ENCODE assay signal across 34 cellular contexts in the genomic region with DNA sequence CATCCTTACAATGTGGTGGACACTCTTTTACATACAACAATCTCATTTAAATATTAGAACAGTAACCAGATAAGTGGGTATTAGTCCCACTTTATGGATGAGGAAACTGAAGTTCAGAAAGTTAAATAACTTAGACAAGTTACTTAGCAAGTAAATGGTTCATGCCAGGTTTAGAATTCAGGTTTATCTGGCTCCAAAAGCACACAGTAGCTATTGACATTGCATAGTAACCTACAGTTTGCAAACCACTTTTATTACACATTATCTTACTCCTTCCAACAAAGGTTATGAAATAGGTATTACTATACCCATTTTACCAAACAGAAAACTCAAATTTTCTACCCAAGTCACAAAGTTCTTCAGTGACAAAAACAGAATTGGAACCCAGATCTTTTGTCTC. TPM values are rescaled to one million over a fixed set of nuclear protein-coding genes. Genes with fewer than 3 reads are reported as not detected.
DNase-seq lines count a peak whose midpoint lies in the region; ATAC-seq and TF ChIP-seq lines count a peak whose summit lies in the region.
"Had no signal": no experiment of that assay in that cellular context is flagged by ENCODE, and none has a peak within 500 bp of the region (broad histone marks: within the 10 kb centered on the region; RNA-seq: fewer than 3 reads in every experiment).

No MANE protein-coding gene starts in this region.

- H3K27ac ChIP-seq in HEK293 (ENCODE audit: extremely low read depth, low read depth, low read length) (no peak overlapping the region), VCaP (peak overlapping the region; percentile 46)
- H3K27ac ChIP-seq: 22Rv1; A549; BLaER1; BLaER1 treated with 17β-estradiol and CSF1 and Interleukin-3, amounts not matched to agents 10 nM and 100 nM; C4-2B had no signal

- H3K4me3 Mint-ChIP-seq in natural killer cell (no peak overlapping the region), nephron progenitor cell (no peak overlapping the region)
- H3K4me3 Mint-ChIP-seq: B cell; CD14-positive monocyte; CD4-positive, alpha-beta memory T cell; CD4-positive, alpha-beta T cell; CD4-positive, CD25-positive, alpha-beta regulatory T cell; CD8-positive, alpha-beta memory T cell; CD8-positive, alpha-beta T cell had no signal

- H3K9me3 Mint-ChIP-seq in natural killer cell (no peaks in the 10 kb centered on the region), nephron progenitor cell (peaks cover 13% of the 10 kb centered on the region)
- H3K9me3 Mint-ChIP-seq: CD4-positive, alpha-beta T cell; CD8-positive, alpha-beta T cell had no signal

- H3K36me3 Mint-ChIP-seq in natural killer cell (no peaks in the 10 kb centered on the region), nephron progenitor cell (ENCODE audit: low read depth) (no peaks in the 10 kb centered on the region)
- H3K36me3 Mint-ChIP-seq: CD14-positive monocyte; CD4-positive, alpha-beta memory T cell; CD4-positive, CD25-positive, alpha-beta regulatory T cell; CD8-positive, alpha-beta T cell had no signal

- H3K9me3 ChIP-seq in HEK293 (ENCODE audit: control insufficient read depth, insufficient read depth, low read depth, low read length) = no peaks in the 10 kb centered on the region
- H3K9me3 ChIP-seq: A549, BE2C, BLaER1, Caco-2 had no signal

- H3K4me3 ChIP-seq in HEK293 (ENCODE audit: low read depth, low read length) (no peak overlapping the region), LNCaP clone FGC (ENCODE audit: low read depth, low read length) (no peak overlapping the region)
- H3K4me3 ChIP-seq: A549; BLaER1; BLaER1 treated with 17β-estradiol and CSF1 and Interleukin-3, amounts not matched to agents 10 nM and 100 nM had no signal

- 0 out of 2 replicates have a peak, but pooled peaks cover 2% of the 10 kb centered on the region for H3K4me1 ChIP-seq in HEK293 (ENCODE audit: control insufficient read depth, insufficient read depth, low read length)
- H3K4me1 ChIP-seq: A549; BE2C; BLaER1; BLaER1 treated with 17β-estradiol and CSF1 and Interleukin-3, amounts not matched to agents 10 nM and 100 nM; Caco-2 had no signal

- H3K27me3 Mint-ChIP-seq in natural killer cell (ENCODE audit: low read depth in 2 of 2) (peaks cover 26 to 59% of the 10 kb centered on the region in 2 donors), nephron progenitor cell (ENCODE audit: low read depth, poor library complexity) (peaks cover 100% of the 10 kb centered on the region)

- TF ChIP-seq CTCF in HEK293 (tag by site-specific recombination; IDR thresholded peaks at IDR 0.05) = no peak
- no peak for TF ChIP-seq CTCF in LNCaP clone FGC (IDR thresholded peaks at IDR 0.05; ENCODE audit: control insufficient read depth, extremely low read depth, insufficient read depth)
- TF ChIP-seq CTCF in VCaP (conservative IDR thresholded peaks at IDR 0.05) = no peak
- no peak for TF ChIP-seq CTCF in natural killer cell (IDR thresholded peaks at IDR 0.05)
- no peak for TF ChIP-seq CTCF in nephron progenitor cell (IDR thresholded peaks at IDR 0.05)

- POLR2A ChIA-PET in HEK293 (lab: Yijun Ruan, JAX) = no interaction called here

- intact Hi-C loops in natural killer cell (cut with micrococcal nuclease) = no loop called here

- ATAC-seq in natural killer cell = no peak
- ATAC-seq: A549; CD8-positive, alpha-beta T cell had no signal

- CTCF ChIA-PET in HEK293 (lab: Yijun Ruan, JAX) = interaction anchor here (1.1 kb wide), 1 partner anchor 100 kb away, joined by 3 read pairs; no protein-coding TSS in a partner anchor

- H3K36me3 ChIP-seq in HEK293 (ENCODE audit: control insufficient read depth in 2 of 2, insufficient read depth in 1 of 2, low read length in 2 of 2) = no peaks in the 10 kb centered on the region
- H3K36me3 ChIP-seq: BE2C; BLaER1; BLaER1 treated with 17β-estradiol and CSF1 and Interleukin-3, amounts not matched to agents 10 nM and 100 nM had no signal

- H3K4me1 Mint-ChIP-seq in natural killer cell (no peaks in the 10 kb centered on the region), nephron progenitor cell (no peaks in the 10 kb centered on the region)
- H3K4me1 Mint-ChIP-seq: B cell; CD14-positive monocyte; CD4-positive, alpha-beta memory T cell; CD4-positive, CD25-positive, alpha-beta regulatory T cell; CD8-positive, alpha-beta memory T cell had no signal

- in situ Hi-C loops in KBM-7 (cut with MboI; ENCODE audit: low pct_unique_long_range_greater_than_20kb, low sequenced_read_pairs) = no loop called here

- DNase-seq in LNCaP clone FGC (ENCODE audit: low read depth) (peak; percentile 64), natural killer cell (no peak), KBM-7 (no peak), nephron progenitor cell (no peak)
- DNase-seq: 8988T; ACHN; AML-193; BE2C; C1 segment of cervical spinal cord; Caco-2; Calu3; CD4-positive, alpha-beta memory T cell; CD4-positive, alpha-beta T cell; CD4-positive, CD25-positive, alpha-beta regulatory T cell; CD8-positive, alpha-beta memory T cell; CD8-positive, alpha-beta T cell; COR-L47; DMS 273 treated with DMSO at 0.1 percent for 48 hours; DMS153; DMS53; DMS79; DMS79 treated with DMSO at 0.1 percent for 48 hours; DND-41; EL had no signal

- H3K27ac Mint-ChIP-seq in natural killer cell (no peak overlapping the region), nephron progenitor cell (no peak overlapping the region)
- H3K27ac Mint-ChIP-seq: B cell; CD14-positive monocyte; CD4-positive, alpha-beta memory T cell; CD4-positive, alpha-beta T cell; CD4-positive, CD25-positive, alpha-beta regulatory T cell; CD8-positive, alpha-beta memory T cell; CD8-positive, alpha-beta T cell had no signal

TF ChIP-seq in HEK293, 187 proteins besides CTCF, POLR2A, EP300 and RAD21:
- 0 out of 2 replicates have a peak, but pooled peaks have one; percentile 21 for TF ChIP-seq ZNF664 (tag by site-specific recombination; IDR thresholded peaks at IDR 0.05)
- TF ChIP-seq, protein P1, sequence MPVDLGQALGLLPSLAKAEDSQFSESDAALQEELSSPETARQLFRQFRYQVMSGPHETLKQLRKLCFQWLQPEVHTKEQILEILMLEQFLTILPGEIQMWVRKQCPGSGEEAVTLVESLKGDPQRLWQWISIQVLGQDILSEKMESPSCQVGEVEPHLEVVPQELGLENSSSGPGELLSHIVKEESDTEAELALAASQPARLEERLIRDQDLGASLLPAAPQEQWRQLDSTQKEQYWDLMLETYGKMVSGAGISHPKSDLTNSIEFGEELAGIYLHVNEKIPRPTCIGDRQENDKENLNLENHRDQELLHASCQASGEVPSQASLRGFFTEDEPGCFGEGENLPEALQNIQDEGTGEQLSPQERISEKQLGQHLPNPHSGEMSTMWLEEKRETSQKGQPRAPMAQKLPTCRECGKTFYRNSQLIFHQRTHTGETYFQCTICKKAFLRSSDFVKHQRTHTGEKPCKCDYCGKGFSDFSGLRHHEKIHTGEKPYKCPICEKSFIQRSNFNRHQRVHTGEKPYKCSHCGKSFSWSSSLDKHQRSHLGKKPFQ (tag by site-specific recombination; IDR thresholded peaks at IDR 0.05) = no peak

RNA-seq across cellular contexts. Expression of a gene that starts 19.7 kb away (rescaled TPM):
- not detected for total RNA-seq in natural killer cell
- total RNA-seq: A673; B cell; Calu3; CD4-positive, alpha-beta memory T cell; CD4-positive, alpha-beta T cell; CD4-positive, CD25-positive, alpha-beta regulatory T cell; CD8-positive, alpha-beta memory T cell; CD8-positive, alpha-beta T cell had no signal
